ENCODE assay signal across 8 cellular contexts in genomic region chr2:1894578-1894977, GRCh38.
"Had no signal": no experiment of that assay in that cellular context is flagged by ENCODE, and none has a peak within 500 bp of the region (broad histone marks: within the 10 kb centered on the region; RNA-seq: fewer than 3 reads in every experiment).

No MANE protein-coding gene starts in this region.

- H3K4me1 Mint-ChIP-seq: IgD-negative memory B cell had no signal

- H3K4me3 ChIP-seq: GM23338 had no signal

- H3K27ac ChIP-seq: KMS-11 had no signal

- H3K27ac Mint-ChIP-seq: GM23338, H9, IgD-negative memory B cell had no signal

- H3K36me3 Mint-ChIP-seq: IgD-negative memory B cell had no signal

- DNase-seq: H9, HCEC 1CT, KBM-7 had no signal

- H3K9ac ChIP-seq: KMS-11 had no signal

- H3K9me3 Mint-ChIP-seq: GM23338, H9 had no signal

- H3K4me3 Mint-ChIP-seq: GM23338, H9, IgD-negative memory B cell had no signal

- H2AFZ ChIP-seq: GM23338 had no signal

- ATAC-seq: GM23338, HepG2 had no signal

- FAIRE-seq: H54 had no signal

- H3K4me2 ChIP-seq: GM23338, KMS-11 had no signal
